8 cellular contexts compared by ENCODE assay signal in the genomic region with DNA sequence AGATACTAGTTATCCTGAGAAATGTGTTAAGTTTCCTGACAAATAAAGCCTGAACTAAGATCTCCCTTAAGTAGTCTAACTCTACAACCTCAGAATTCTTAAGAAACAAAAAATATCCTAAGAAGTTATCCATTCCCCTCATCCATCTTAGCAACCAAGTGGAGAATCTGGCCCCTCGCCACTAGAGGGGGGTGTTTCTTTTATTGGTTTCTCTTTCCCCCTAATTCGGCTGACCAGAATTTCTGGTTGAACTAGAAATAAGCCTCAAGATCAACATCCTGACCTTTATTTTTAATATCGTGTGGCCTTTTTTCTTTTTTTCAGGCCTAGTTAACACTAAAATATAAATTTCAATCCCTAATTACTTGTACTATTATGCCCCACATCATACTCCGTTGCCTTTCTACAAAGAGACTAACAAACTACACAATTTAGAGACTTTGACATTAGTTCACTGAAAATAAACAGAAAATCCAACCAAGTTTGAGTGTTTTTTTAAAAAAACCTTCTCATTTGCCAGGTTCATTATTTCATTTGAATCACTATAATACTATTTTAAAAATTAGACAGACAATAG. TPM values are rescaled to one million over a fixed set of nuclear protein-coding genes. Genes with fewer than 3 reads are reported as not detected.
DNase-seq lines count a peak whose midpoint lies in the region; ATAC-seq, FAIRE-seq and TF ChIP-seq lines count a peak whose summit lies in the region.

No MANE protein-coding gene starts in this region.

- H3K4me2 ChIP-seq in PC-3 (ENCODE audit: low read length) = peak overlapping the region; percentile 66

- no peaks in the 10 kb centered on the region for H3K9me3 ChIP-seq in PC-3 (ENCODE audit: low read length)
- H3K9me3 ChIP-seq in prostate gland = no peaks in the 10 kb centered on the region

- H2AFZ ChIP-seq in PC-3 (ENCODE audit: low read length) = no peak overlapping the region

- no peaks in the 10 kb centered on the region for H3K27me3 ChIP-seq in PC-3 (ENCODE audit: low read length)
- H3K27me3 ChIP-seq in prostate gland (replicated peaks; ENCODE audit: insufficient read depth) = no peaks in the 10 kb centered on the region

- peak; percentile 45; the same call in 1 of the 2 replicates for ATAC-seq in PC-3
- no peak for ATAC-seq in GM19452 (IDR thresholded peaks at IDR 0.05; ENCODE audit: unreplicated experiment)

- H3K4me1 ChIP-seq in PC-3 (ENCODE audit: insufficient read depth, low read length) = peaks cover 8% of the 10 kb centered on the region
- H3K4me1 ChIP-seq in prostate gland (replicated peaks) = no peaks in the 10 kb centered on the region

- 23% methylated on average over 4 of the region's 4 CpGs for WGBS in prostate gland

- H3K4me3 ChIP-seq in AG04449 (ENCODE audit: low read depth, low read length) = no peak overlapping the region
- no peak overlapping the region for H3K4me3 ChIP-seq in PC-3 (ENCODE audit: low read length)
- H3K4me3 ChIP-seq in prostate gland = no peak overlapping the region

- H3F3A ChIP-seq in PC-3 (ENCODE audit: low read length, unreplicated experiment) = no peaks in the 10 kb centered on the region

- intact Hi-C loops in PC-3 (cut with micrococcal nuclease) = loop anchor here (5.0 to 10.0 kb wide), 2 partner anchors 147 to 205 kb away; no protein-coding TSS in a partner anchor
- intact Hi-C loops in prostate gland (cut with DNase I) = no loop called here

- no peaks in the 10 kb centered on the region for H3K36me3 ChIP-seq in PC-3 (ENCODE audit: low read depth, low read length)
- H3K36me3 ChIP-seq in prostate gland = no peaks in the 10 kb centered on the region

- TF ChIP-seq CTCF in AG04449 (IDR thresholded peaks at IDR 0.05; ENCODE audit: insufficient read depth, low read length, missing control alignments) (peak; percentile 74), PC-3 (conservative IDR thresholded peaks at IDR 0.05; ENCODE audit: low read depth, low read length) (peak; percentile 79), prostate gland (IDR thresholded peaks at IDR 0.05) (peak; percentile 23 to 76 (median 64))

- no peak for DNase-seq in AG04449 (ENCODE audit: low read depth, low spot score)
- DNase-seq in GM12892 (ENCODE audit: insufficient read length) = no peak
- DNase-seq in HTR-8/SVneo (ENCODE audit: insufficient read length, low spot score) = peak; percentile 49
- DNase-seq in PC-3 = peak; percentile 78
- peak; percentile 41 for DNase-seq in activated effector memory CD4-positive, alpha-beta T cell treated with Interleukin-2 at 50 U/mL for 16 hours
- DNase-seq in glomerular visceral epithelial cell (ENCODE audit: extremely low spot score) = peak; percentile 70
- DNase-seq in prostate gland (ENCODE audit: low spot score) = peak; percentile 65

- H3K27ac ChIP-seq in PC-3 (ENCODE audit: low read length) (no peak overlapping the region), prostate gland (no peak overlapping the region)

- peak; percentile 69 for FAIRE-seq in GM12892 (lab: Jason Lieb, UNC)
- no peak for FAIRE-seq in HTR-8/SVneo (lab: Jason Lieb, UNC)

- CTCF ChIA-PET in AG04449 (lab: Yijun Ruan, JAX) (no interaction called here), PC-3 (lab: Charles Lee) (no interaction called here)

- no peak for TF ChIP-seq POLR2A in GM12892 (IDR thresholded peaks at IDR 0.05; ENCODE audit: low read depth, low read length)
- TF ChIP-seq POLR2A in prostate gland (IDR thresholded peaks at IDR 0.05) = no peak

- H3K79me2 ChIP-seq in PC-3 (ENCODE audit: low read length) = no peaks in the 10 kb centered on the region

- no peak overlapping the region for H3K9ac ChIP-seq in PC-3 (ENCODE audit: low read length)

- BruUV-seq in PC-3 (replicated peaks; lab: Mats Ljungman, UMichigan) = no TSS peak

- no peaks in the 10 kb centered on the region for H4K20me1 ChIP-seq in PC-3 (ENCODE audit: low read length)

- POLR2A ChIA-PET in AG04449 (lab: Yijun Ruan, JAX) = no interaction called here
- POLR2A ChIA-PET in PC-3 (lab: Charles Lee; ENCODE audit: unreplicated experiment) = no interaction called here

- H3K9me2 ChIP-seq in PC-3 (replicated peaks; ENCODE audit: low read length) = no peaks in the 10 kb centered on the region

RNA-seq across cellular contexts. Expression of gene NR4A3, which starts 14.3 kb away (rescaled TPM):
- polyA plus RNA-seq in GM12892 (2012; ENCODE audit: missing spikeins) = 2.1 TPM
- total RNA-seq in PC-3 (2014; rRNA removed) = 0.77 and 0.98 TPM in 2 replicates
- total RNA-seq in prostate gland = 1 to 10 TPM in 1 of 2 donors, under 1 TPM in 1; 0.64 to 1.1 TPM

Comparison
In these comparisons a context has a peak if more than half of its experiments do, and no peak if none do; other contexts are left out.
1. DNase-seq: peak in HTR-8/SVneo (single experiment), PC-3 (single experiment), activated effector memory CD4-positive, alpha-beta T cell treated with Interleukin-2 at 50 U/mL for 16 hours (single experiment), glomerular visceral epithelial cell (single experiment) and prostate gland (single experiment); none in AG04449 (single experiment) and GM12892 (single experiment).
2. Peak in every context shown above with its lines, with median percentiles within 50 percentile points of each other: CTCF ChIP-seq.